Comparison of ENCODE assay signal across 4 cellular contexts in genomic region chr9:111986035-111986556, GRCh38.
TF ChIP-seq lines count a peak whose summit lies in the region.

No MANE protein-coding gene starts in this region.

TF ChIP-seq in liver, 16 proteins besides CTCF, POLR2A, EP300 and RAD21 (continues in another document):
- TF ChIP-seq SP1 (IDR thresholded peaks at IDR 0.05): peak; percentile 25
- TF ChIP-seq REST (IDR thresholded peaks at IDR 0.05): no peak
- TF ChIP-seq, protein P1, sequence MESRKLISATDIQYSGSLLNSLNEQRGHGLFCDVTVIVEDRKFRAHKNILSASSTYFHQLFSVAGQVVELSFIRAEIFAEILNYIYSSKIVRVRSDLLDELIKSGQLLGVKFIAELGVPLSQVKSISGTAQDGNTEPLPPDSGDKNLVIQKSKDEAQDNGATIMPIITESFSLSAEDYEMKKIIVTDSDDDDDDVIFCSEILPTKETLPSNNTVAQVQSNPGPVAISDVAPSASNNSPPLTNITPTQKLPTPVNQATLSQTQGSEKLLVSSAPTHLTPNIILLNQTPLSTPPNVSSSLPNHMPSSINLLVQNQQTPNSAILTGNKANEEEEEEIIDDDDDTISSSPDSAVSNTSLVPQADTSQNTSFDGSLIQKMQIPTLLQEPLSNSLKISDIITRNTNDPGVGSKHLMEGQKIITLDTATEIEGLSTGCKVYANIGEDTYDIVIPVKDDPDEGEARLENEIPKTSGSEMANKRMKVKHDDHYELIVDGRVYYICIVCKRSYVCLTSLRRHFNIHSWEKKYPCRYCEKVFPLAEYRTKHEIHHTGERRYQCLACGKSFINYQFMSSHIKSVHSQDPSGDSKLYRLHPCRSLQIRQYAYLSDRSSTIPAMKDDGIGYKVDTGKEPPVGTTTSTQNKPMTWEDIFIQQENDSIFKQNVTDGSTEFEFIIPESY (IDR thresholded peaks at IDR 0.05): no peak
- no peak for TF ChIP-seq RXRA (IDR thresholded peaks at IDR 0.05)
- TF ChIP-seq, protein P2, sequence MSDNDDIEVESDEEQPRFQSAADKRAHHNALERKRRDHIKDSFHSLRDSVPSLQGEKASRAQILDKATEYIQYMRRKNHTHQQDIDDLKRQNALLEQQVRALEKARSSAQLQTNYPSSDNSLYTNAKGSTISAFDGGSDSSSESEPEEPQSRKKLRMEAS (IDR thresholded peaks at IDR 0.05): no peak
- peak; percentile 93 for TF ChIP-seq NR2F2 (IDR thresholded peaks at IDR 0.05)
- no peak for TF ChIP-seq EGR1 (IDR thresholded peaks at IDR 0.05; ENCODE audit: low read depth in 2 of 2)
- no peak for TF ChIP-seq HNF4A (conservative IDR thresholded peaks at IDR 0.05)

TF ChIP-seq in HepG2, 621 proteins besides CTCF, POLR2A, EP300 and RAD21:
- TF ChIP-seq RFX5 (IDR thresholded peaks at IDR 0.05; ENCODE audit: low read depth, low read length) (no peak), ZNF264 (CRISPR knock-in tag; IDR thresholded peaks at IDR 0.05) (no peak), ZMAT5 (CRISPR knock-in tag; IDR thresholded peaks at IDR 0.05; ENCODE audit: borderline replicate concordance, low read depth) (no peak), REPIN1 (CRISPR knock-in tag; IDR thresholded peaks at IDR 0.05; ENCODE audit: borderline replicate concordance, low read depth) (no peak), ZNF782 (CRISPR knock-in tag; IDR thresholded peaks at IDR 0.05; ENCODE audit: borderline replicate concordance) (no peak), HOXA3 (CRISPR knock-in tag; IDR thresholded peaks at IDR 0.05) (no peak), U2AF2 (IDR thresholded peaks at IDR 0.05; ENCODE audit: low read depth, low read length) (no peak), HDAC1 (CRISPR knock-in tag; IDR thresholded peaks at IDR 0.05) (no peak), MIER2 (CRISPR knock-in tag; IDR thresholded peaks at IDR 0.05) (no peak)
- TF ChIP-seq, protein P3, sequence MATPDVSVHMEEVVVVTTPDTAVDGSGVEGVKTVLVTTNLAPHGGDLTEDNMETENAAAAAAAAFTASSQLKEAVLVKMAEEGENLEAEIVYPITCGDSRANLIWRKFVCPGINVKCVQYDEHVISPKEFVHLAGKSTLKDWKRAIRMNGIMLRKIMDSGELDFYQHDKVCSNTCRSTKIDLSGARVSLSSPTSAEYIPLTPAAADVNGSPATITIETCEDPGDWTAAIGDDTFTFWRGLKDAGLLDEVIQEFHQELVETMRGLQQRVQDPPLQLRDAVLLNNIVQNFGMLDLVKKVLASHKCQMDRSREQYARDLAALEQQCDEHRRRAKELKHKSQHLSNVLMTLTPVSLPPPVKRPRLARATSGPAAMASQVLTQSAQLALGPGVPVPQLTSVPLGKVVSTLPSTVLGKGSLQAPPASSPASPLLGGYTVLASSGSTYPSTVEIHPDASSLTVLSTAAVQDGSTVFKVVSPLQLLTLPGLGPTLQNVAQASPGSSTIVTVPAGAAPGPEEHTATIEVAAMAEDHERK (CRISPR knock-in tag; IDR thresholded peaks at IDR 0.05; ENCODE audit: low read depth): no peak
TF ChIP-seq in HepG2: peak in this region for 0.

TF ChIP-seq in GM12878, 131 proteins besides CTCF, POLR2A, EP300 and RAD21 (continues in another document):
- TF ChIP-seq RB1 (IDR thresholded peaks at IDR 0.05; ENCODE audit: borderline replicate concordance) (no peak), TAF1 (IDR thresholded peaks at IDR 0.05; ENCODE audit: borderline replicate concordance, low read depth, low read length) (no peak), ZBTB40 (IDR thresholded peaks at IDR 0.05; ENCODE audit: borderline replicate concordance) (peak; percentile 39; the same call in 1 of the 2 replicates), ZBTB4 (CRISPR knock-in tag; IDR thresholded peaks at IDR 0.05) (no peak), BMI1 (IDR thresholded peaks at IDR 0.05; ENCODE audit: borderline replicate concordance) (no peak), RELA (IDR thresholded peaks at IDR 0.05; ENCODE audit: borderline replicate concordance, partially characterized antibody) (no peak)
- TF ChIP-seq, protein P4, sequence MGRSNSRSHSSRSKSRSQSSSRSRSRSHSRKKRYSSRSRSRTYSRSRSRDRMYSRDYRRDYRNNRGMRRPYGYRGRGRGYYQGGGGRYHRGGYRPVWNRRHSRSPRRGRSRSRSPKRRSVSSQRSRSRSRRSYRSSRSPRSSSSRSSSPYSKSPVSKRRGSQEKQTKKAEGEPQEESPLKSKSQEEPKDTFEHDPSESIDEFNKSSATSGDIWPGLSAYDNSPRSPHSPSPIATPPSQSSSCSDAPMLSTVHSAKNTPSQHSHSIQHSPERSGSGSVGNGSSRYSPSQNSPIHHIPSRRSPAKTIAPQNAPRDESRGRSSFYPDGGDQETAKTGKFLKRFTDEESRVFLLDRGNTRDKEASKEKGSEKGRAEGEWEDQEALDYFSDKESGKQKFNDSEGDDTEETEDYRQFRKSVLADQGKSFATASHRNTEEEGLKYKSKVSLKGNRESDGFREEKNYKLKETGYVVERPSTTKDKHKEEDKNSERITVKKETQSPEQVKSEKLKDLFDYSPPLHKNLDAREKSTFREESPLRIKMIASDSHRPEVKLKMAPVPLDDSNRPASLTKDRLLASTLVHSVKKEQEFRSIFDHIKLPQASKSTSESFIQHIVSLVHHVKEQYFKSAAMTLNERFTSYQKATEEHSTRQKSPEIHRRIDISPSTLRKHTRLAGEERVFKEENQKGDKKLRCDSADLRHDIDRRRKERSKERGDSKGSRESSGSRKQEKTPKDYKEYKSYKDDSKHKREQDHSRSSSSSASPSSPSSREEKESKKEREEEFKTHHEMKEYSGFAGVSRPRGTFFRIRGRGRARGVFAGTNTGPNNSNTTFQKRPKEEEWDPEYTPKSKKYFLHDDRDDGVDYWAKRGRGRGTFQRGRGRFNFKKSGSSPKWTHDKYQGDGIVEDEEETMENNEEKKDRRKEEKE (IDR thresholded peaks at IDR 0.05): no peak

TF ChIP-seq in SK-N-SH treated with all-trans-retinoic acid at 6 μM for 48 hours, 23 proteins besides CTCF, POLR2A, EP300 and RAD21:
- TF ChIP-seq, protein P5, sequence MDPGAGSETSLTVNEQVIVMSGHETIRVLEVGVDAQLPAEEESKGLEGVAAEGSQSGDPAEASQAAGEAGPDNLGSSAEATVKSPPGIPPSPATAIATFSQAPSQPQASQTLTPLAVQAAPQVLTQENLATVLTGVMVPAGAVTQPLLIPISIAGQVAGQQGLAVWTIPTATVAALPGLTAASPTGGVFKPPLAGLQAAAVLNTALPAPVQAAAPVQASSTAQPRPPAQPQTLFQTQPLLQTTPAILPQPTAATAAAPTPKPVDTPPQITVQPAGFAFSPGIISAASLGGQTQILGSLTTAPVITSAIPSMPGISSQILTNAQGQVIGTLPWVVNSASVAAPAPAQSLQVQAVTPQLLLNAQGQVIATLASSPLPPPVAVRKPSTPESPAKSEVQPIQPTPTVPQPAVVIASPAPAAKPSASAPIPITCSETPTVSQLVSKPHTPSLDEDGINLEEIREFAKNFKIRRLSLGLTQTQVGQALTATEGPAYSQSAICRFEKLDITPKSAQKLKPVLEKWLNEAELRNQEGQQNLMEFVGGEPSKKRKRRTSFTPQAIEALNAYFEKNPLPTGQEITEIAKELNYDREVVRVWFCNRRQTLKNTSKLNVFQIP (CRISPR knock-in tag; IDR thresholded peaks at IDR 0.05; ENCODE audit: borderline replicate concordance, low read depth): no peak
- TF ChIP-seq ESRRG (CRISPR knock-in tag; IDR thresholded peaks at IDR 0.05) (no peak), OSR1 (CRISPR knock-in tag; IDR thresholded peaks at IDR 0.05) (no peak)
- TF ChIP-seq, protein P6, sequence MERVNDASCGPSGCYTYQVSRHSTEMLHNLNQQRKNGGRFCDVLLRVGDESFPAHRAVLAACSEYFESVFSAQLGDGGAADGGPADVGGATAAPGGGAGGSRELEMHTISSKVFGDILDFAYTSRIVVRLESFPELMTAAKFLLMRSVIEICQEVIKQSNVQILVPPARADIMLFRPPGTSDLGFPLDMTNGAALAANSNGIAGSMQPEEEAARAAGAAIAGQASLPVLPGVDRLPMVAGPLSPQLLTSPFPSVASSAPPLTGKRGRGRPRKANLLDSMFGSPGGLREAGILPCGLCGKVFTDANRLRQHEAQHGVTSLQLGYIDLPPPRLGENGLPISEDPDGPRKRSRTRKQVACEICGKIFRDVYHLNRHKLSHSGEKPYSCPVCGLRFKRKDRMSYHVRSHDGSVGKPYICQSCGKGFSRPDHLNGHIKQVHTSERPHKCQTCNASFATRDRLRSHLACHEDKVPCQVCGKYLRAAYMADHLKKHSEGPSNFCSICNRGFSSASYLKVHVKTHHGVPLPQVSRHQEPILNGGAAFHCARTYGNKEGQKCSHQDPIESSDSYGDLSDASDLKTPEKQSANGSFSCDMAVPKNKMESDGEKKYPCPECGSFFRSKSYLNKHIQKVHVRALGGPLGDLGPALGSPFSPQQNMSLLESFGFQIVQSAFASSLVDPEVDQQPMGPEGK (CRISPR knock-in tag; IDR thresholded peaks at IDR 0.05; ENCODE audit: borderline replicate concordance): no peak
